ENCODE assay signal across 21 cellular contexts in genomic region chr22:23804781-23805291, GRCh38. TPM values are rescaled to one million over a fixed set of nuclear protein-coding genes. Genes with fewer than 3 reads are reported as not detected.
DNase-seq lines count a peak whose midpoint lies in the region; ATAC-seq and TF ChIP-seq lines count a peak whose summit lies in the region.
"Had no signal": no experiment of that assay in that cellular context is flagged by ENCODE, and none has a peak within 500 bp of the region (broad histone marks: within the 10 kb centered on the region; RNA-seq: fewer than 3 reads in every experiment).

No MANE protein-coding gene starts in this region.

- H3K27ac ChIP-seq in OCI-LY1 (ENCODE audit: low read depth, low read length, poor library complexity, severe bottlenecking) (peak overlapping the region; percentile 98), cingulate gyrus (ENCODE audit: low read depth, low read length) (peak overlapping the region; percentile 79), lower lobe of right lung (no peak overlapping the region)

- H3K4me1 ChIP-seq in OCI-LY1 (ENCODE audit: insufficient read depth, low read length, severe bottlenecking) (peaks cover 76% of the 10 kb centered on the region), lower lobe of right lung (no peaks in the 10 kb centered on the region)
- H3K4me1 ChIP-seq: BE2C, transverse colon had no signal

- TF ChIP-seq CTCF in OCI-LY1 (IDR thresholded peaks at IDR 0.05; ENCODE audit: low read length) (no peak; the same call in 1 of the 2 replicates), lower lobe of right lung (IDR thresholded peaks at IDR 0.05) (no peak)

- no peaks in the 10 kb centered on the region for H3K9me2 ChIP-seq in OCI-LY1 (ENCODE audit: low read depth, low read length)

- no peaks in the 10 kb centered on the region for H3K9me3 ChIP-seq in OCI-LY1 (ENCODE audit: low read length)
- no peaks in the 10 kb centered on the region for H3K9me3 ChIP-seq in lower lobe of right lung
- H3K9me3 ChIP-seq: BE2C, Peyer's patch, transverse colon had no signal

- peaks cover 28% of the 10 kb centered on the region for H3K79me2 ChIP-seq in OCI-LY1 (ENCODE audit: insufficient read depth, low read length)

- H3K4me3 Mint-ChIP-seq in stimulated activated naive B cell treated with anti-CD40 and anti-IgM and Interleukin-4, amounts not matched to agents 10 μg/mL and 1 μg/mL and 100 μg/mL, for 72 hours, result peak overlapping the region in 1 of 2 donors; percentile 14
- H3K4me3 Mint-ChIP-seq: activated CD4-positive, alpha-beta T cell treated with anti-CD3 and anti-CD28 coated beads, Interleukin-2, amount 10 ng/mL, durations not matched to agents 24 days and 14 days had no signal

- H3K4me2 ChIP-seq in OCI-LY1 (ENCODE audit: low read length), result peak overlapping the region; percentile 97

- no peaks in the 10 kb centered on the region for H3K9me3 Mint-ChIP-seq in stimulated activated naive B cell treated with anti-CD40 and anti-IgM and Interleukin-4, amounts not matched to agents 10 μg/mL and 1 μg/mL and 100 μg/mL, for 72 hours
- H3K9me3 Mint-ChIP-seq: activated CD4-positive, alpha-beta T cell treated with anti-CD3 and anti-CD28 coated beads, Interleukin-2, amount 10 ng/mL, durations not matched to agents 24 days and 14 days had no signal

- H3K4me3 ChIP-seq in OCI-LY1 (ENCODE audit: low read depth, low read length, poor library complexity, severe bottlenecking) (peak overlapping the region; percentile 75), lower lobe of right lung (no peak overlapping the region)
- H3K4me3 ChIP-seq: skin epidermis, transverse colon had no signal

- intact Hi-C loops in lower lobe of right lung (cut with DNase I), result no loop called here

- H3K27me3 Mint-ChIP-seq in stimulated activated naive B cell treated with anti-CD40 and anti-IgM and Interleukin-4, amounts not matched to agents 10 μg/mL and 1 μg/mL and 100 μg/mL, for 72 hours, result no peaks in the 10 kb centered on the region
- H3K27me3 Mint-ChIP-seq: activated CD4-positive, alpha-beta T cell treated with anti-CD3 and anti-CD28 coated beads, Interleukin-2, amount 10 ng/mL, durations not matched to agents 24 days and 14 days had no signal

- H3K27ac Mint-ChIP-seq in stimulated activated naive B cell treated with anti-CD40 and anti-IgM and Interleukin-4, amounts not matched to agents 10 μg/mL and 1 μg/mL and 100 μg/mL, for 72 hours, result peak overlapping the region; percentile 82

- no peaks in the 10 kb centered on the region for H3K27me3 ChIP-seq in OCI-LY1 (ENCODE audit: insufficient read depth, low read length)
- no peaks in the 10 kb centered on the region for H3K27me3 ChIP-seq in lower lobe of right lung (ENCODE audit: low read depth)
- H3K27me3 ChIP-seq: BE2C, Peyer's patch, transverse colon had no signal

- H2AFZ ChIP-seq in OCI-LY1 (ENCODE audit: low read length), result no peak overlapping the region

- peaks cover 51 to 69% of the 10 kb centered on the region in 2 donors for H3K4me1 Mint-ChIP-seq in stimulated activated naive B cell treated with anti-CD40 and anti-IgM and Interleukin-4, amounts not matched to agents 10 μg/mL and 1 μg/mL and 100 μg/mL, for 72 hours
- H3K4me1 Mint-ChIP-seq: activated CD4-positive, alpha-beta T cell treated with anti-CD3 and anti-CD28 coated beads, Interleukin-2, amount 10 ng/mL, durations not matched to agents 24 days and 14 days had no signal

- peak overlapping the region; percentile 90 for H3K9ac ChIP-seq in OCI-LY1 (ENCODE audit: low read length)

- no peaks in the 10 kb centered on the region for H4K20me1 ChIP-seq in OCI-LY1 (ENCODE audit: insufficient read depth, low read length)

- peaks cover 8% of the 10 kb centered on the region; the same call in 1 of the 2 replicates for H3F3A ChIP-seq in OCI-LY1 (ENCODE audit: insufficient read depth, low read length)

- ATAC-seq in lower lobe of right lung, result no peak
- ATAC-seq in stimulated activated naive B cell treated with anti-CD40 and anti-IgM and Interleukin-4, amounts not matched to agents 10 μg/mL and 1 μg/mL and 100 μg/mL, for 72 hours (replicated peaks), result no peak
- no peak for ATAC-seq in HG03378 (IDR thresholded peaks at IDR 0.05; ENCODE audit: unreplicated experiment)
- ATAC-seq: SK-N-SH treated with all-trans-retinoic acid at 6 μM for 48 hours had no signal

- H3K36me3 ChIP-seq in OCI-LY1 (ENCODE audit: insufficient read depth, low read length) (peaks cover 55% of the 10 kb centered on the region; the same call in 1 of the 2 replicates), lower lobe of right lung (peaks cover 92% of the 10 kb centered on the region)

- peaks cover 61 to 71% of the 10 kb centered on the region in 2 donors for H3K36me3 Mint-ChIP-seq in stimulated activated naive B cell treated with anti-CD40 and anti-IgM and Interleukin-4, amounts not matched to agents 10 μg/mL and 1 μg/mL and 100 μg/mL, for 72 hours

- DNase-seq in lower lobe of right lung, result peak; percentile 26
- DNase-seq in stimulated activated naive B cell treated with anti-CD40 and anti-IgM and Interleukin-4, amounts not matched to agents 10 μg/mL and 1 μg/mL and 100 μg/mL, for 72 hours, result no peak
- DNase-seq in NCI-H510A (lab: John Stamatoyannopoulos, UW), result no peak
- DNase-seq in hypothalamus (lab: John Stamatoyannopoulos, UW), result no peak
- DNase-seq: activated CD4-positive, alpha-beta T cell treated with anti-CD3 and anti-CD28 coated beads, Interleukin-2, amount 10 ng/mL, durations not matched to agents 24 days and 14 days; activated naive CD4-positive, alpha-beta T cell treated with anti-CD3 and anti-CD28 coated beads, Interleukin-2, amount 50 U/mL, for 16 hours; BE2C; effector CD8-positive, alpha-beta T cell; GDM1; GOT3; KBM-7; kidney glomerular epithelial cell; NCI-H1105; NCI-H774; transverse colon had no signal

RNA-seq across cellular contexts. Expression of gene SMARCB1, which starts 18.1 kb away (rescaled TPM):
- 61.3 TPM for total RNA-seq in lower lobe of right lung

RNA-seq across cellular contexts. Expression of gene MMP11, which starts 32.2 kb away (rescaled TPM):
- total RNA-seq in lower lobe of right lung, result 1.9 TPM

RNA-seq across cellular contexts. Expression of gene DERL3, which starts 34.0 kb away (rescaled TPM):
- 5.8 TPM for total RNA-seq in lower lobe of right lung

RNA-seq across cellular contexts. Expression of gene CHCHD10, which starts 37.1 kb away (rescaled TPM):
- 114 TPM for total RNA-seq in lower lobe of right lung

RNA-seq across cellular contexts. Expression of gene C22orf15, which starts 42.0 kb away (rescaled TPM):
- total RNA-seq in lower lobe of right lung, result 5.9 TPM
- total RNA-seq: Peyer's patch, transverse colon had no signal
